10 cellular contexts compared by ENCODE assay signal in the genomic region with DNA sequence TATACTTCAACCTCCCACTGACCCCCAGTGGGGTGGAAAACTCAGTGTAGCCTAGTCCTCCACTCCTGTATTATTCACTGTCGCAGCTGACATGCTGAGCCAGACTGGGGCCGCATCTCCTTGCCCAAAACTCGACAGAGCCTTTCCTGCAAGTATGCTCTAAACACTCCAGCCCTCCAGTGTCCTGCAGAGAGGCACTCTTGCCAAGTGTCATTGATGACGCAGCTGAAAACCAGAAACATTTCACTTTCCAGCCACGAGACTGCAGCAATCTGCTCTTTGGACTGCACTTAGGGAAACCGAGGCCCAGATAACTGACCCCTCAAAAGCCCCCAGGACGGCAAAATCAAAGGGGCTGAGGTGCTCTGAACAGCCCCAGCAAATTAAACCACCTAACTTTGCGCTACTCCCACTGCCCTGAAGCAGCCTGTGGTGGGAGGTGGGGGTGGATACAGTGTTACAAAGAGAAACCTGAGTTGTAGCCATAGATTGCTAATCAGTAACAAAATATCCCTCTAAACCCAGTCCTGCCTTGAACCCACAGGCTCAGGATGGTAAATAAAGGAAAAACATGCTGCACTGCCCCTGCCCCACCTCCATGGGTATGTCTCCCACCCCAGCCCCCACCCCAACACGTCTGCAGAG. TPM values are rescaled to one million over a fixed set of nuclear protein-coding genes. Genes with fewer than 3 reads are reported as not detected.
DNase-seq lines count a peak whose midpoint lies in the region; ATAC-seq and TF ChIP-seq lines count a peak whose summit lies in the region.
"Had no signal": no experiment of that assay in that cellular context is flagged by ENCODE, and none has a peak within 500 bp of the region (broad histone marks: within the 10 kb centered on the region; RNA-seq: fewer than 3 reads in every experiment).

No MANE protein-coding gene starts in this region.

- H3K4me1 ChIP-seq in DND-41 (ENCODE audit: insufficient read depth, low read length) (peaks cover 52% of the 10 kb centered on the region), RWPE2 (ENCODE audit: insufficient read depth, poor library complexity, severe bottlenecking) (peaks cover 34% of the 10 kb centered on the region), gastroesophageal sphincter (peaks cover 0 to 89% (median 33%) of the 10 kb centered on the region in 3 donors)

- 38 to 44% methylated on average over 3 to 4 of the region's 9 CpGs for WGBS in gastroesophageal sphincter (ENCODE audit: low coverage in 1 of 2), 2 donors

- peaks cover 4% of the 10 kb centered on the region; the same call in 1 of the 2 replicates for H3K36me3 ChIP-seq in DND-41 (ENCODE audit: insufficient read depth, low read length)
- H3K36me3 ChIP-seq in RWPE2 (ENCODE audit: low read depth), result peaks cover 11% of the 10 kb centered on the region
- H3K36me3 ChIP-seq in gastroesophageal sphincter, result no peaks in the 10 kb centered on the region

- H3K9me3 ChIP-seq in DND-41 (ENCODE audit: insufficient read depth, low read length, severe bottlenecking), result no peaks in the 10 kb centered on the region
- no peaks in the 10 kb centered on the region for H3K9me3 ChIP-seq in RWPE2 (ENCODE audit: severe bottlenecking)
- no peaks in the 10 kb centered on the region for H3K9me3 ChIP-seq in gastroesophageal sphincter

- H3K4me3 ChIP-seq in DND-41 (ENCODE audit: low read depth in 1 of 2, low read length in 2 of 2) (peak overlapping the region; percentile 21 to 84; a peak in 2 of 4 replicates), RWPE2 (ENCODE audit: severe bottlenecking) (peak overlapping the region; percentile 57), gastroesophageal sphincter (peak overlapping the region; percentile 49 to 90)

- H3K4me2 ChIP-seq in DND-41 (ENCODE audit: insufficient read depth, low read length), result peak overlapping the region; percentile 99

- ATAC-seq in DND-41 (ENCODE audit: insufficient read depth, low read depth), result no peak
- no peak for ATAC-seq in RWPE2 (ENCODE audit: low read depth)
- ATAC-seq in gastroesophageal sphincter, result no peak
- ATAC-seq in GM18517 (IDR thresholded peaks at IDR 0.05; ENCODE audit: unreplicated experiment), result no peak
- ATAC-seq in HG03457 (IDR thresholded peaks at IDR 0.05; ENCODE audit: unreplicated experiment), result no peak

- no peak for TF ChIP-seq CTCF in DND-41 (IDR thresholded peaks at IDR 0.05; ENCODE audit: borderline replicate concordance, extremely low read depth, low read length, poor library complexity, severe bottlenecking)
- no peak for TF ChIP-seq CTCF in RWPE2 (IDR thresholded peaks at IDR 0.05; ENCODE audit: poor library complexity, severe bottlenecking)
- no peak for TF ChIP-seq CTCF in gastroesophageal sphincter (IDR thresholded peaks at IDR 0.05)

- DNase-seq in DND-41 (no peak), RWPE2 (ENCODE audit: low spot score) (no peak), putamen (ENCODE audit: low spot score) (peak; percentile 50), NOMO-1 treated with dmso at 0.1 percent for 144 hours (lab: John Stamatoyannopoulos, UW; ENCODE audit: unreplicated experiment) (no peak), NCI-H2171 treated with DMSO at 0.1 percent for 48 hours (lab: John Stamatoyannopoulos, UW) (no peak)
- DNase-seq: activated naive CD4-positive, alpha-beta T cell treated with anti-CD3 and anti-CD28 coated beads, Interleukin-2, amount 50 U/mL, for 16 hours; NCI-H1092 had no signal

- H3K27ac ChIP-seq in DND-41 (ENCODE audit: low read length) (no peak overlapping the region; the same call in 1 of the 2 replicates), RWPE2 (ENCODE audit: poor library complexity, severe bottlenecking) (peak overlapping the region; percentile 87), gastroesophageal sphincter (peak overlapping the region; percentile 48 to 97 (median 92))

- H3K9ac ChIP-seq in DND-41 (ENCODE audit: low read depth, low read length), result peak overlapping the region; percentile 63

- H2AFZ ChIP-seq in DND-41 (ENCODE audit: low read depth, low read length), result no peak overlapping the region

- no peak for TF ChIP-seq POLR2A in gastroesophageal sphincter (IDR thresholded peaks at IDR 0.05)

- peaks cover 72% of the 10 kb centered on the region for H3K79me2 ChIP-seq in DND-41 (ENCODE audit: insufficient read depth, low read length)

- H3K27me3 ChIP-seq in DND-41 (ENCODE audit: insufficient read depth, low read length, poor library complexity) (no peaks in the 10 kb centered on the region), RWPE2 (ENCODE audit: insufficient read depth, poor library complexity, severe bottlenecking) (no peaks in the 10 kb centered on the region), gastroesophageal sphincter (no peaks in the 10 kb centered on the region)

- peaks cover 69% of the 10 kb centered on the region for H4K20me1 ChIP-seq in DND-41 (ENCODE audit: insufficient read depth, low read length)

- TF ChIP-seq EP300 in gastroesophageal sphincter (IDR thresholded peaks at IDR 0.05), result no peak

RNA-seq across cellular contexts. Expression of a gene that starts 2.6 kb away (rescaled TPM):
- total RNA-seq in gastroesophageal sphincter, result 10 to 100 TPM; 14.0 to 58.2 (median 25.0) TPM

RNA-seq across cellular contexts. Expression of a gene that starts 43.5 kb away (rescaled TPM):
- total RNA-seq in gastroesophageal sphincter, result 1 to 10 TPM; 2.7 to 9.6 (median 3.7) TPM
